In the genomic region with DNA sequence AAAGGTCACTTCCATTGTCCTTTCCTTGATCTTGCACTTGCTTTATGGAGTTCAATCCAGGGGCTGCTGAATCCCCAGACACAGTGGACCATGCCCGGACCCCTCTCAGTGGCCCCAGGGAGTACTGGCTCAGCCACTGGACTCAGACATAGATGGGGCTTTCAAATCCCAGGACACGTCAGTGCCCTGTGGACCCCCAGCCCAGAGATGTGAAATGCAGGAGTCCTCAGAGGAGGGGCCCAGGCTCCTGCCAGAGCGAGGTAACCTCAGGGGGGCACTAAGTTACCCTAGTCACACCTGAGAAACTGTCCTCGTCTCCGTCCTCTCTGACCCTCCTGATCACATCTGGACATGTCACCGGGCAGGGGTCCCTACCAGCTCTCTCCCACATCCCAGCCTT, we compare ENCODE assay signal across 22 cellular contexts. TPM values are rescaled to one million over a fixed set of nuclear protein-coding genes. Genes with fewer than 3 reads are reported as not detected.
A peak's percentile ranks its signal among the peaks of the same experiment; 100 is the strongest.
DNase-seq lines count a peak whose midpoint lies in the region; ATAC-seq, FAIRE-seq and TF ChIP-seq lines count a peak whose summit lies in the region.
"Had no signal": no experiment of that assay in that cellular context is flagged by ENCODE, and none has a peak within 500 bp of the region (broad histone marks: within the 10 kb centered on the region; RNA-seq: fewer than 3 reads in every experiment).

No MANE protein-coding gene starts in this region.

- H3K9me3 ChIP-seq in T-helper 17 cell (ENCODE audit: control insufficient read depth, low read length, poor library complexity, severe bottlenecking) (no peaks in the 10 kb centered on the region), tibial artery (no peaks in the 10 kb centered on the region)

- H3K4me2 ChIP-seq in GM23338: no peak overlapping the region

- no peaks in the 10 kb centered on the region for H3K9me3 Mint-ChIP-seq in activated CD4-positive, alpha-beta memory T cell treated with anti-CD3 and anti-CD28 coated beads, Interleukin-2, amount 10 ng/mL, durations not matched to agents 7 days and 5 days
- H3K9me3 Mint-ChIP-seq in activated CD4-positive, alpha-beta memory T cell treated with anti-CD3 and anti-CD28 coated beads for 36 hours: no peaks in the 10 kb centered on the region
- no peaks in the 10 kb centered on the region for H3K9me3 Mint-ChIP-seq in GM23338
- H3K9me3 Mint-ChIP-seq: H9 had no signal

- no peaks in the 10 kb centered on the region for H3F3A ChIP-seq in GM23338 (replicated peaks; ENCODE audit: low read depth)

- H3K27me3 ChIP-seq in tibial artery: no peaks in the 10 kb centered on the region
- no peaks in the 10 kb centered on the region for H3K27me3 ChIP-seq in GM23338 (ENCODE audit: insufficient read depth)

- peaks cover 17% of the 10 kb centered on the region for H3K36me3 Mint-ChIP-seq in activated CD4-positive, alpha-beta memory T cell treated with anti-CD3 and anti-CD28 coated beads, Interleukin-2, amount 10 ng/mL, durations not matched to agents 7 days and 5 days (ENCODE audit: low read depth)
- peaks cover 6% of the 10 kb centered on the region for H3K36me3 Mint-ChIP-seq in activated CD4-positive, alpha-beta memory T cell treated with anti-CD3 and anti-CD28 coated beads for 36 hours
- H3K36me3 Mint-ChIP-seq in T-helper 17 cell (ENCODE audit: low read depth) (peaks cover 12% of the 10 kb centered on the region), GM23338 (ENCODE audit: low read depth) (no peaks in the 10 kb centered on the region)

- H3K4me1 ChIP-seq in tibial artery: no peaks in the 10 kb centered on the region
- no peaks in the 10 kb centered on the region for H3K4me1 ChIP-seq in GM23338 (ENCODE audit: insufficient read depth)

- no peak overlapping the region for H3K27ac Mint-ChIP-seq in activated CD4-positive, alpha-beta memory T cell treated with anti-CD3 and anti-CD28 coated beads, Interleukin-2, amount 10 ng/mL, durations not matched to agents 7 days and 5 days
- H3K27ac Mint-ChIP-seq in activated CD4-positive, alpha-beta memory T cell treated with anti-CD3 and anti-CD28 coated beads for 36 hours: no peak overlapping the region
- H3K27ac Mint-ChIP-seq in T-helper 17 cell: peak overlapping the region; percentile 75
- no peak overlapping the region for H3K27ac Mint-ChIP-seq in GM23338
- H3K27ac Mint-ChIP-seq: H9 had no signal

- H3K79me2 ChIP-seq in GM23338 (replicated peaks; ENCODE audit: insufficient read depth): no peaks in the 10 kb centered on the region

- TF ChIP-seq CTCF in tibial artery (IDR thresholded peaks at IDR 0.05): no peak
- no peak for TF ChIP-seq CTCF in GM23338 (conservative IDR thresholded peaks at IDR 0.05; ENCODE audit: low read depth in 2 of 2)
- TF ChIP-seq CTCF in D721Med (IDR thresholded peaks at IDR 0.05; ENCODE audit: insufficient read depth, missing control alignments): no peak

- peaks cover 68 to 99% (median 88%) of the 10 kb centered on the region in 3 donors for H3K36me3 ChIP-seq in tibial artery
- H3K36me3 ChIP-seq in GM23338 (ENCODE audit: insufficient read depth): no peaks in the 10 kb centered on the region

- CTCF ChIA-PET in activated CD4-positive, alpha-beta memory T cell treated with anti-CD3 and anti-CD28 coated beads, Interleukin-2, amount 10 ng/mL, durations not matched to agents 7 days and 5 days (lab: Charles Lee): no interaction called here
- CTCF ChIA-PET in activated CD4-positive, alpha-beta memory T cell treated with anti-CD3 and anti-CD28 coated beads for 36 hours (lab: Charles Lee): no interaction called here

- H3K27ac ChIP-seq in tibial artery (no peak overlapping the region), GM23338 (ENCODE audit: low read depth) (no peak overlapping the region)
- H3K27ac ChIP-seq: 22Rv1, RWPE1 had no signal

- FAIRE-seq in D721Med (lab: Jason Lieb, UNC): no peak
- FAIRE-seq: G401.6, HTR-8/SVneo had no signal

- no peak overlapping the region for H3K4me3 Mint-ChIP-seq in activated CD4-positive, alpha-beta memory T cell treated with anti-CD3 and anti-CD28 coated beads, Interleukin-2, amount 10 ng/mL, durations not matched to agents 7 days and 5 days
- H3K4me3 Mint-ChIP-seq in activated CD4-positive, alpha-beta memory T cell treated with anti-CD3 and anti-CD28 coated beads for 36 hours: no peak overlapping the region
- no peak overlapping the region for H3K4me3 Mint-ChIP-seq in T-helper 17 cell
- H3K4me3 Mint-ChIP-seq in GM23338: no peak overlapping the region
- H3K4me3 Mint-ChIP-seq: H9 had no signal

- peak; percentile 12 for DNase-seq in activated CD4-positive, alpha-beta memory T cell treated with anti-CD3 and anti-CD28 coated beads, Interleukin-2, amount 10 ng/mL, durations not matched to agents 7 days and 5 days
- no peak for DNase-seq in activated CD4-positive, alpha-beta memory T cell treated with anti-CD3 and anti-CD28 coated beads for 36 hours
- DNase-seq in T-helper 17 cell (no peak), mesenteric fat pad (ENCODE audit: low spot score) (peak; percentile 80), tibial artery (peak; percentile 11 to 25), GM23338 (ENCODE audit: low spot score) (no peak), D721Med (ENCODE audit: insufficient read length, low spot score) (no peak)
- DNase-seq: COR-L47, H9, IMR-90, Karpas-422, NCI-H1417 treated with DMSO at 0.1 percent for 48 hours, NCI-H187 treated with DMSO at 0.1 percent for 48 hours, NCI-H2227 treated with DMSO at 0.1 percent for 48 hours, NCI-H524, PC-3, SIG-M5 had no signal

- H3K4me3 ChIP-seq in tibial artery (no peak overlapping the region), GM23338 (no peak overlapping the region)

- intact Hi-C loops in activated CD4-positive, alpha-beta memory T cell treated with anti-CD3 and anti-CD28 coated beads for 36 hours (cut with micrococcal nuclease): loop anchor here (5.0 kb wide), 1 partner anchor 166 kb away; no protein-coding TSS in a partner anchor
- intact Hi-C loops in tibial artery (cut with DNase I; ENCODE audit: low total_unique reads): no loop called here

- no peaks in the 10 kb centered on the region for H4K20me1 ChIP-seq in GM23338 (replicated peaks; ENCODE audit: insufficient read depth)

- no peak for ATAC-seq in T-helper 17 cell
- no peak for ATAC-seq in HG03469 (IDR thresholded peaks at IDR 0.05; ENCODE audit: unreplicated experiment)
- no peak for ATAC-seq in GM23338
- ATAC-seq: PC-3 had no signal

- H2AFZ ChIP-seq in GM23338: no peak overlapping the region

- no peaks in the 10 kb centered on the region for H3K27me3 Mint-ChIP-seq in activated CD4-positive, alpha-beta memory T cell treated with anti-CD3 and anti-CD28 coated beads, Interleukin-2, amount 10 ng/mL, durations not matched to agents 7 days and 5 days
- no peaks in the 10 kb centered on the region for H3K27me3 Mint-ChIP-seq in activated CD4-positive, alpha-beta memory T cell treated with anti-CD3 and anti-CD28 coated beads for 36 hours
- H3K27me3 Mint-ChIP-seq in T-helper 17 cell: no peaks in the 10 kb centered on the region
- peaks cover 3% of the 10 kb centered on the region for H3K27me3 Mint-ChIP-seq in GM23338 (ENCODE audit: insufficient read depth, low read depth, poor library complexity)

- no peaks in the 10 kb centered on the region for H3K4me1 Mint-ChIP-seq in activated CD4-positive, alpha-beta memory T cell treated with anti-CD3 and anti-CD28 coated beads, Interleukin-2, amount 10 ng/mL, durations not matched to agents 7 days and 5 days
- H3K4me1 Mint-ChIP-seq in activated CD4-positive, alpha-beta memory T cell treated with anti-CD3 and anti-CD28 coated beads for 36 hours (ENCODE audit: low read depth): no peaks in the 10 kb centered on the region
- H3K4me1 Mint-ChIP-seq in T-helper 17 cell (peaks cover 8% of the 10 kb centered on the region), GM23338 (no peaks in the 10 kb centered on the region)

- no peaks in the 10 kb centered on the region for H3K9me2 ChIP-seq in GM23338 (ENCODE audit: insufficient read depth)

- POLR2A ChIA-PET in activated CD4-positive, alpha-beta memory T cell treated with anti-CD3 and anti-CD28 coated beads, Interleukin-2, amount 10 ng/mL, durations not matched to agents 7 days and 5 days (lab: Charles Lee): no interaction called here
- POLR2A ChIA-PET in activated CD4-positive, alpha-beta memory T cell treated with anti-CD3 and anti-CD28 coated beads for 36 hours (lab: Charles Lee): no interaction called here

RNA-seq across cellular contexts. Expression of gene APMAP, which starts 18.7 kb away (rescaled TPM):
- total RNA-seq in activated CD4-positive, alpha-beta memory T cell treated with anti-CD3 and anti-CD28 coated beads, Interleukin-2, amount 10 ng/mL, durations not matched to agents 7 days and 5 days: 10 to 100 TPM; 44.1 to 46.5 TPM
- 10 to 100 TPM; 45.5 to 46.6 TPM for total RNA-seq in activated CD4-positive, alpha-beta memory T cell treated with anti-CD3 and anti-CD28 coated beads for 36 hours
- total RNA-seq in T-helper 17 cell: 10 to 100 TPM; 24.6 to 26.2 TPM
- total RNA-seq in mesenteric fat pad: 166 TPM
- 70.8 and 72.3 TPM in 2 replicates for total RNA-seq in GM23338 (2014; rRNA removed; shearing (Covaris generic))
- polyA plus RNA-seq in GM23338 (2016; fragmentation: Nextera tagmentation; extraction: Ambion mirVana): 31.7 and 32.0 TPM in 2 replicates

RNA-seq across cellular contexts. Expression of gene ACSS1, which starts 46.7 kb away (rescaled TPM):
- 10 to 100 TPM; 38.3 to 40.3 TPM for total RNA-seq in activated CD4-positive, alpha-beta memory T cell treated with anti-CD3 and anti-CD28 coated beads, Interleukin-2, amount 10 ng/mL, durations not matched to agents 7 days and 5 days
- total RNA-seq in activated CD4-positive, alpha-beta memory T cell treated with anti-CD3 and anti-CD28 coated beads for 36 hours: 10 to 100 TPM; 15.2 to 16.2 TPM
- total RNA-seq in T-helper 17 cell: 10 to 100 TPM; 33.1 to 34.0 TPM
- total RNA-seq in mesenteric fat pad: 14.3 TPM
- 2.7 and 4.1 TPM in 2 replicates for total RNA-seq in GM23338 (2014; rRNA removed; shearing (Covaris generic))
- polyA plus RNA-seq in GM23338 (2016; fragmentation: Nextera tagmentation; extraction: Ambion mirVana): 1.1 and 1.3 TPM in 2 replicates

Comparison
In these comparisons a context has a peak if more than half of its experiments do, and no peak if none do; other contexts are left out.
1. DNase-seq: peak in activated CD4-positive, alpha-beta memory T cell treated with anti-CD3 and anti-CD28 coated beads, Interleukin-2, amount 10 ng/mL, durations not matched to agents 7 days and 5 days (single experiment), mesenteric fat pad (single experiment) and tibial artery (2 of 2); none in activated CD4-positive, alpha-beta memory T cell treated with anti-CD3 and anti-CD28 coated beads for 36 hours (single experiment), T-helper 17 cell (0 of 3), GM23338 (single experiment) and D721Med (single experiment).